ENCODE assay signal across 2 cellular contexts in the genomic region with DNA sequence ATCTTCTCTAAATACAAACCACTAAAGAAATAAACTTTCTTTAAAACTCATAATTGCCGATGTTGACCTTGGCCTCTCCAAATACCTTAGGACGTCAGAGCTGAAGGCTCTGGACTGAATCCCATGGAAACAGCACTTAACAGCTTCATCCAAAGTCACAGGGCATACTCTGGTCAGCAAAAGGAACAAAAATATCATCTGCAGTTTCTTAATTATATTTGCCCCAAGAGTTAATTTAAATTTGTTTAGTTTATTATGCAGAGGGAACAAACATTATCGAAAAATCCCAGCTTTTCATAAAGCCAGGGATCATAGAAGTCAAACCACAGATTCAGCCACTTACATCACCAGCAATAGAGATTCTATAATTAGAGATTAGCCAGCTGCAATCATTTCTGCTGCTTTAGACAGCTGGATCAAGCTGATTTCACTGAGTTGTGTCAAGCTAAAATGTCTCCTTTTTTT.
A peak's percentile ranks its signal among the peaks of the same experiment; 100 is the strongest.
TF ChIP-seq lines count a peak whose summit lies in the region.

No MANE protein-coding gene starts in this region.

TF ChIP-seq in liver, 16 proteins besides CTCF, POLR2A, EP300 and RAD21:
- TF ChIP-seq, protein P1, sequence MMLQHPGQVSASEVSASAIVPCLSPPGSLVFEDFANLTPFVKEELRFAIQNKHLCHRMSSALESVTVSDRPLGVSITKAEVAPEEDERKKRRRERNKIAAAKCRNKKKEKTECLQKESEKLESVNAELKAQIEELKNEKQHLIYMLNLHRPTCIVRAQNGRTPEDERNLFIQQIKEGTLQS (IDR thresholded peaks at IDR 0.05), result no peak
- TF ChIP-seq, protein P2, sequence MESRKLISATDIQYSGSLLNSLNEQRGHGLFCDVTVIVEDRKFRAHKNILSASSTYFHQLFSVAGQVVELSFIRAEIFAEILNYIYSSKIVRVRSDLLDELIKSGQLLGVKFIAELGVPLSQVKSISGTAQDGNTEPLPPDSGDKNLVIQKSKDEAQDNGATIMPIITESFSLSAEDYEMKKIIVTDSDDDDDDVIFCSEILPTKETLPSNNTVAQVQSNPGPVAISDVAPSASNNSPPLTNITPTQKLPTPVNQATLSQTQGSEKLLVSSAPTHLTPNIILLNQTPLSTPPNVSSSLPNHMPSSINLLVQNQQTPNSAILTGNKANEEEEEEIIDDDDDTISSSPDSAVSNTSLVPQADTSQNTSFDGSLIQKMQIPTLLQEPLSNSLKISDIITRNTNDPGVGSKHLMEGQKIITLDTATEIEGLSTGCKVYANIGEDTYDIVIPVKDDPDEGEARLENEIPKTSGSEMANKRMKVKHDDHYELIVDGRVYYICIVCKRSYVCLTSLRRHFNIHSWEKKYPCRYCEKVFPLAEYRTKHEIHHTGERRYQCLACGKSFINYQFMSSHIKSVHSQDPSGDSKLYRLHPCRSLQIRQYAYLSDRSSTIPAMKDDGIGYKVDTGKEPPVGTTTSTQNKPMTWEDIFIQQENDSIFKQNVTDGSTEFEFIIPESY (IDR thresholded peaks at IDR 0.05), result no peak
- TF ChIP-seq RXRA (IDR thresholded peaks at IDR 0.05) (no peak), EGR1 (IDR thresholded peaks at IDR 0.05; ENCODE audit: low read depth in 2 of 2) (no peak), NR2F2 (IDR thresholded peaks at IDR 0.05) (peak; percentile 91), HNF4A (conservative IDR thresholded peaks at IDR 0.05) (no peak), FOXA2 (IDR thresholded peaks at IDR 0.05) (no peak), YY1 (IDR thresholded peaks at IDR 0.05) (no peak), SP1 (IDR thresholded peaks at IDR 0.05) (peak; percentile 27)
- TF ChIP-seq, protein P3, sequence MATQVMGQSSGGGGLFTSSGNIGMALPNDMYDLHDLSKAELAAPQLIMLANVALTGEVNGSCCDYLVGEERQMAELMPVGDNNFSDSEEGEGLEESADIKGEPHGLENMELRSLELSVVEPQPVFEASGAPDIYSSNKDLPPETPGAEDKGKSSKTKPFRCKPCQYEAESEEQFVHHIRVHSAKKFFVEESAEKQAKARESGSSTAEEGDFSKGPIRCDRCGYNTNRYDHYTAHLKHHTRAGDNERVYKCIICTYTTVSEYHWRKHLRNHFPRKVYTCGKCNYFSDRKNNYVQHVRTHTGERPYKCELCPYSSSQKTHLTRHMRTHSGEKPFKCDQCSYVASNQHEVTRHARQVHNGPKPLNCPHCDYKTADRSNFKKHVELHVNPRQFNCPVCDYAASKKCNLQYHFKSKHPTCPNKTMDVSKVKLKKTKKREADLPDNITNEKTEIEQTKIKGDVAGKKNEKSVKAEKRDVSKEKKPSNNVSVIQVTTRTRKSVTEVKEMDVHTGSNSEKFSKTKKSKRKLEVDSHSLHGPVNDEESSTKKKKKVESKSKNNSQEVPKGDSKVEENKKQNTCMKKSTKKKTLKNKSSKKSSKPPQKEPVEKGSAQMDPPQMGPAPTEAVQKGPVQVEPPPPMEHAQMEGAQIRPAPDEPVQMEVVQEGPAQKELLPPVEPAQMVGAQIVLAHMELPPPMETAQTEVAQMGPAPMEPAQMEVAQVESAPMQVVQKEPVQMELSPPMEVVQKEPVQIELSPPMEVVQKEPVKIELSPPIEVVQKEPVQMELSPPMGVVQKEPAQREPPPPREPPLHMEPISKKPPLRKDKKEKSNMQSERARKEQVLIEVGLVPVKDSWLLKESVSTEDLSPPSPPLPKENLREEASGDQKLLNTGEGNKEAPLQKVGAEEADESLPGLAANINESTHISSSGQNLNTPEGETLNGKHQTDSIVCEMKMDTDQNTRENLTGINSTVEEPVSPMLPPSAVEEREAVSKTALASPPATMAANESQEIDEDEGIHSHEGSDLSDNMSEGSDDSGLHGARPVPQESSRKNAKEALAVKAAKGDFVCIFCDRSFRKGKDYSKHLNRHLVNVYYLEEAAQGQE (IDR thresholded peaks at IDR 0.05), result no peak

TF ChIP-seq in HepG2, 621 proteins besides CTCF, POLR2A, EP300 and RAD21:
- TF ChIP-seq MEIS1 (CRISPR knock-in tag; IDR thresholded peaks at IDR 0.05; ENCODE audit: borderline replicate concordance) (no peak), ZNF484 (CRISPR knock-in tag; IDR thresholded peaks at IDR 0.05; ENCODE audit: borderline replicate concordance, low read depth) (no peak), ONECUT2 (CRISPR knock-in tag; IDR thresholded peaks at IDR 0.05) (no peak), ZFP90 (CRISPR knock-in tag; IDR thresholded peaks at IDR 0.05; ENCODE audit: borderline replicate concordance) (no peak), ZFP82 (CRISPR knock-in tag; IDR thresholded peaks at IDR 0.05; ENCODE audit: borderline replicate concordance) (no peak), ZKSCAN1 (IDR thresholded peaks at IDR 0.05; ENCODE audit: low read length) (no peak), PRPF4 (IDR thresholded peaks at IDR 0.05; ENCODE audit: low read depth, low read length, poor library complexity, severe bottlenecking) (no peak), ZNF282 (IDR thresholded peaks at IDR 0.05; ENCODE audit: partially characterized antibody) (no peak), NPAS2 (CRISPR knock-in tag; IDR thresholded peaks at IDR 0.05; ENCODE audit: borderline replicate concordance) (no peak), ZNF557 (CRISPR knock-in tag; IDR thresholded peaks at IDR 0.05) (no peak)
- TF ChIP-seq, protein P4, sequence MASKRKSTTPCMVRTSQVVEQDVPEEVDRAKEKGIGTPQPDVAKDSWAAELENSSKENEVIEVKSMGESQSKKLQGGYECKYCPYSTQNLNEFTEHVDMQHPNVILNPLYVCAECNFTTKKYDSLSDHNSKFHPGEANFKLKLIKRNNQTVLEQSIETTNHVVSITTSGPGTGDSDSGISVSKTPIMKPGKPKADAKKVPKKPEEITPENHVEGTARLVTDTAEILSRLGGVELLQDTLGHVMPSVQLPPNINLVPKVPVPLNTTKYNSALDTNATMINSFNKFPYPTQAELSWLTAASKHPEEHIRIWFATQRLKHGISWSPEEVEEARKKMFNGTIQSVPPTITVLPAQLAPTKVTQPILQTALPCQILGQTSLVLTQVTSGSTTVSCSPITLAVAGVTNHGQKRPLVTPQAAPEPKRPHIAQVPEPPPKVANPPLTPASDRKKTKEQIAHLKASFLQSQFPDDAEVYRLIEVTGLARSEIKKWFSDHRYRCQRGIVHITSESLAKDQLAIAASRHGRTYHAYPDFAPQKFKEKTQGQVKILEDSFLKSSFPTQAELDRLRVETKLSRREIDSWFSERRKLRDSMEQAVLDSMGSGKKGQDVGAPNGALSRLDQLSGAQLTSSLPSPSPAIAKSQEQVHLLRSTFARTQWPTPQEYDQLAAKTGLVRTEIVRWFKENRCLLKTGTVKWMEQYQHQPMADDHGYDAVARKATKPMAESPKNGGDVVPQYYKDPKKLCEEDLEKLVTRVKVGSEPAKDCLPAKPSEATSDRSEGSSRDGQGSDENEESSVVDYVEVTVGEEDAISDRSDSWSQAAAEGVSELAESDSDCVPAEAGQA (IDR thresholded peaks at IDR 0.05; ENCODE audit: low read depth), result no peak
- TF ChIP-seq, protein P4 (CRISPR knock-in tag; IDR thresholded peaks at IDR 0.05; ENCODE audit: borderline replicate concordance), result no peak
- TF ChIP-seq, protein P5, sequence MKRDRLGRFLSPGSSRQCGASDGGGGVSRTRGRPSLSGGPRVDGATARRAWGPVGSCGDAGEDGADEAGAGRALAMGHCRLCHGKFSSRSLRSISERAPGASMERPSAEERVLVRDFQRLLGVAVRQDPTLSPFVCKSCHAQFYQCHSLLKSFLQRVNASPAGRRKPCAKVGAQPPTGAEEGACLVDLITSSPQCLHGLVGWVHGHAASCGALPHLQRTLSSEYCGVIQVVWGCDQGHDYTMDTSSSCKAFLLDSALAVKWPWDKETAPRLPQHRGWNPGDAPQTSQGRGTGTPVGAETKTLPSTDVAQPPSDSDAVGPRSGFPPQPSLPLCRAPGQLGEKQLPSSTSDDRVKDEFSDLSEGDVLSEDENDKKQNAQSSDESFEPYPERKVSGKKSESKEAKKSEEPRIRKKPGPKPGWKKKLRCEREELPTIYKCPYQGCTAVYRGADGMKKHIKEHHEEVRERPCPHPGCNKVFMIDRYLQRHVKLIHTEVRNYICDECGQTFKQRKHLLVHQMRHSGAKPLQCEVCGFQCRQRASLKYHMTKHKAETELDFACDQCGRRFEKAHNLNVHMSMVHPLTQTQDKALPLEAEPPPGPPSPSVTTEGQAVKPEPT (CRISPR knock-in tag; IDR thresholded peaks at IDR 0.05; ENCODE audit: low read depth), result no peak
- TF ChIP-seq, protein P6, sequence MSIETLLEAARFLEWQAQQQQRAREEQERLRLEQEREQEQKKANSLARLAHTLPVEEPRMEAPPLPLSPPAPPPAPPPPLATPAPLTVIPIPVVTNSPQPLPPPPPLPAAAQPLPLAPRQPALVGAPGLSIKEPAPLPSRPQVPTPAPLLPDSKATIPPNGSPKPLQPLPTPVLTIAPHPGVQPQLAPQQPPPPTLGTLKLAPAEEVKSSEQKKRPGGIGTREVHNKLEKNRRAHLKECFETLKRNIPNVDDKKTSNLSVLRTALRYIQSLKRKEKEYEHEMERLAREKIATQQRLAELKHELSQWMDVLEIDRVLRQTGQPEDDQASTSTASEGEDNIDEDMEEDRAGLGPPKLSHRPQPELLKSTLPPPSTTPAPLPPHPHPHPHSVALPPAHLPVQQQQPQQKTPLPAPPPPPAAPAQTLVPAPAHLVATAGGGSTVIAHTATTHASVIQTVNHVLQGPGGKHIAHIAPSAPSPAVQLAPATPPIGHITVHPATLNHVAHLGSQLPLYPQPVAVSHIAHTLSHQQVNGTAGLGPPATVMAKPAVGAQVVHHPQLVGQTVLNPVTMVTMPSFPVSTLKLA (IDR thresholded peaks at IDR 0.05), result no peak
- TF ChIP-seq, protein P7, sequence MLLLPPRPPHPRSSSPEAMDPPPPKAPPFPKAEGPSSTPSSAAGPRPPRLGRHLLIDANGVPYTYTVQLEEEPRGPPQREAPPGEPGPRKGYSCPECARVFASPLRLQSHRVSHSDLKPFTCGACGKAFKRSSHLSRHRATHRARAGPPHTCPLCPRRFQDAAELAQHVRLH (CRISPR knock-in tag; IDR thresholded peaks at IDR 0.05; ENCODE audit: borderline replicate concordance, low read depth), result no peak
- TF ChIP-seq, protein P8, sequence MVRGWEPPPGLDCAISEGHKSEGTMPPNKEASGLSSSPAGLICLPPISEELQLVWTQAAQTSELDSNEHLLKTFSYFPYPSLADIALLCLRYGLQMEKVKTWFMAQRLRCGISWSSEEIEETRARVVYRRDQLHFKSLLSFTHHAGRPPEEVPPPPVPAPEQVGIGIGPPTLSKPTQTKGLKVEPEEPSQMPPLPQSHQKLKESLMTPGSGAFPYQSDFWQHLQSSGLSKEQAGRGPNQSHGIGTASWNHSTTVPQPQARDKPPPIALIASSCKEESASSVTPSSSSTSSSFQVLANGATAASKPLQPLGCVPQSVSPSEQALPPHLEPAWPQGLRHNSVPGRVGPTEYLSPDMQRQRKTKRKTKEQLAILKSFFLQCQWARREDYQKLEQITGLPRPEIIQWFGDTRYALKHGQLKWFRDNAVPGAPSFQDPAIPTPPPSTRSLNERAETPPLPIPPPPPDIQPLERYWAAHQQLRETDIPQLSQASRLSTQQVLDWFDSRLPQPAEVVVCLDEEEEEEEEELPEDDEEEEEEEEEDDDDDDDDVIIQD (CRISPR knock-in tag; IDR thresholded peaks at IDR 0.05; ENCODE audit: low read depth), result no peak
TF ChIP-seq in HepG2: peak in this region for 0.
